In the genomic region with DNA sequence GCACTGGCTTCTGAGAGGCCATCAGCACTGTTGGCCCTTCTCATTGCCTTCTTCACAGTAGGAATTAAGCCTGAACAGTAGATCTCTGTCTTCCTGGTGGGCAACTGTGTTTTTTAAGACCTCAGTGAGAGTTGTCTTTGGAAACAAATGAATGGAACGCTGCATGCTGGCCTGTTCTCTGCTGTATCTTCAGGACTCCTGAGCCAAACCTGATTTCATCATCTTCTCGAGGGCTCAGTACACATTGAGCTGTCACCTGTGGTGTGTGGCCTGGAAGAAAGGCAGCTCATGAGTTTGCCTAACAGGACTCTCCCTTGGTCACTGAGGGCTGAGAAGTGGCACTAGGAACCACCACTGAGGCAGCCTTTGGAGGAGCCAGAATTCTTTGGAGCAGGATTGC, we compare ENCODE assay signal across 21 cellular contexts.
"Had no signal": no experiment of that assay in that cellular context is flagged by ENCODE, and none has a peak within 500 bp of the region (broad histone marks: within the 10 kb centered on the region; RNA-seq: fewer than 3 reads in every experiment).

No MANE protein-coding gene starts in this region.

- FAIRE-seq: endometrium, frontal cortex had no signal

- H3K9me3 ChIP-seq: ovary, suprapubic skin, thyroid gland, upper lobe of left lung, vagina had no signal

- H3K36me3 Mint-ChIP-seq: mesothelial cell of epicardium; natural killer cell; stimulated activated effector memory CD8-positive, alpha-beta T cell treated with anti-CD3 and anti-CD28 coated beads, Interleukin-12 subunit alpha, Interleukin-12 subunit beta, amount 100 ng/mL, for 72 hours had no signal

- H3K4me3 ChIP-seq: dorsolateral prefrontal cortex, heart right ventricle, ovary, suprapubic skin, thyroid gland, upper lobe of left lung, vagina had no signal

- H3K27ac Mint-ChIP-seq: mesothelial cell of epicardium; natural killer cell; stimulated activated effector memory CD8-positive, alpha-beta T cell treated with anti-CD3 and anti-CD28 coated beads, Interleukin-12 subunit alpha, Interleukin-12 subunit beta, amount 100 ng/mL, for 72 hours had no signal

- ATAC-seq: esophagus mucosa; heart right ventricle; natural killer cell; right cardiac atrium; stimulated activated effector memory CD8-positive, alpha-beta T cell treated with anti-CD3 and anti-CD28 coated beads, Interleukin-12 subunit alpha, Interleukin-12 subunit beta, amount 100 ng/mL, for 72 hours had no signal

- H3K27me3 ChIP-seq: dorsolateral prefrontal cortex, heart right ventricle, ovary, suprapubic skin, thyroid gland, upper lobe of left lung, vagina had no signal

- H3K4me3 Mint-ChIP-seq: mesothelial cell of epicardium; natural killer cell; neural crest cell; stimulated activated effector memory CD8-positive, alpha-beta T cell treated with anti-CD3 and anti-CD28 coated beads, Interleukin-12 subunit alpha, Interleukin-12 subunit beta, amount 100 ng/mL, for 72 hours had no signal

- DNase-seq: cortex of kidney; dorsolateral prefrontal cortex; effector memory CD4-positive, alpha-beta T cell; heart right ventricle; kidney glomerular epithelial cell; natural killer cell; ovary; right cardiac atrium; stimulated activated CD4-positive, alpha-beta T cell treated with anti-CD3 and anti-CD28 coated beads, Interleukin-4, amount 100 ng/mL, for 1 hour; stimulated activated CD8-positive, alpha-beta memory T cell treated with anti-CD3 and anti-CD28 coated beads, Interleukin-4, amount 100 ng/mL, for 48 hours; stimulated activated naive CD8-positive, alpha-beta T cell treated with anti-CD3 and anti-CD28 coated beads, Interleukin-15, Interleukin-2, amounts not matched to agents 100 U/mL and 50 U/mL, for 24 hours; thyroid gland had no signal

- H3K27ac ChIP-seq: dorsolateral prefrontal cortex, heart right ventricle, ovary, suprapubic skin, thyroid gland, upper lobe of left lung, vagina had no signal

- H3K36me3 ChIP-seq: heart right ventricle, ovary, suprapubic skin, thyroid gland, upper lobe of left lung, vagina had no signal

- H3K9me3 Mint-ChIP-seq: natural killer cell; stimulated activated effector memory CD8-positive, alpha-beta T cell treated with anti-CD3 and anti-CD28 coated beads, Interleukin-12 subunit alpha, Interleukin-12 subunit beta, amount 100 ng/mL, for 72 hours had no signal
